Comparison of ENCODE assay signal across 8 cellular contexts in the genomic region with DNA sequence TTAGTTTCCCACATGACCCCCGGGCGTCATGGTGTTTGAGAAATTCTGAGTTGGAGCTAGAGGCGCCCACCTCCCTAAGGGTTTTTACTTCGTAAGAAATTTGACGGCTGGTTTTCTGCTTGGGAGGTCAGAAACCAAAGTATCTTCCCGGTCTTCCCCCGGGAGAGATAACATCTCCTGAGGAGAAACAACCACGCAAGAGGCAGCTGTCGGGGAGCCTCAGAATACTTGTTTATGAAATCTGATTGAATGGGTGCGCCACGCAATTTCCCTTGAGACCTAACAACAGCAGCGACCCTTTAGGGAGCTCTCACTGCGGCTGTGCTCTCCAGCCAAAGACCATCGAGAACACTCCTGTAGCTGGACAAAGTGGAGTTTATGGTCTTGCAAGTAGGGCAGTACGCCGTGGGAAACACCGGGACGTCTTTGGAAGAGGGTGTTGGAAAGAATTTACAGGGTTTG. TPM values are rescaled to one million over a fixed set of nuclear protein-coding genes. Genes with fewer than 3 reads are reported as not detected.
A peak's percentile ranks its signal among the peaks of the same experiment; 100 is the strongest.
DNase-seq lines count a peak whose midpoint lies in the region; ATAC-seq lines count a peak whose summit lies in the region.

No MANE protein-coding gene starts in this region.

- DNase-seq in SK-MEL-5 (ENCODE audit: low read depth, low spot score): peak; percentile 55
- DNase-seq in ureter (ENCODE audit: low spot score): peak; percentile 48

- 12% methylated on average over 18 of the region's 18 CpGs for WGBS in ectodermal cell, 2 experiments
- WGBS in mesodermal cell (ENCODE audit: insufficient coverage in 2 of 2), 2 experiments: 5 to 19% methylated on average over 11 to 15 of the region's 18 CpGs

- in situ Hi-C loops in SK-MEL-5 (cut with HindIII; ENCODE audit: low pct_unique_long_range_greater_than_20kb, low sequenced_read_pairs): no loop called here

- peaks cover 8% of the 10 kb centered on the region; the same call in 1 of the 2 replicates for H3K4me1 ChIP-seq in ES-I3 (ENCODE audit: insufficient read depth, low read length)
- peaks cover 6% of the 10 kb centered on the region for H3K4me1 ChIP-seq in ectodermal cell (ENCODE audit: control insufficient read depth, insufficient read depth, low read length)
- peaks cover 5% of the 10 kb centered on the region for H3K4me1 ChIP-seq in mesodermal cell (ENCODE audit: control insufficient read depth, insufficient read depth, low read length, poor library complexity, severe bottlenecking)

- no peaks in the 10 kb centered on the region for H3K27me3 ChIP-seq in ectodermal cell (ENCODE audit: control insufficient read depth, insufficient read depth, low read length, poor library complexity, severe bottlenecking)

- H3K27ac ChIP-seq in ectodermal cell (ENCODE audit: insufficient read depth, low read depth, low read length, poor library complexity, severe bottlenecking) (no peak overlapping the region), mesodermal cell (ENCODE audit: low read depth, low read length, severe bottlenecking) (peak overlapping the region; percentile 99)

- H3K4me3 ChIP-seq in ectodermal cell (ENCODE audit: insufficient read depth, low read depth, low read length) (peak overlapping the region; percentile 89), mesodermal cell (ENCODE audit: extremely low read depth, insufficient read depth, low read length, poor library complexity, severe bottlenecking) (peak overlapping the region; percentile 99)

- H3K9ac ChIP-seq in ES-I3 (ENCODE audit: low read depth, low read length): peak overlapping the region; percentile 100

- no peaks in the 10 kb centered on the region for H3K9me3 ChIP-seq in ES-I3 (ENCODE audit: control insufficient read depth, insufficient read depth, low read length)
- no peaks in the 10 kb centered on the region for H3K9me3 ChIP-seq in ectodermal cell (ENCODE audit: control insufficient read depth, low read length)
- no peaks in the 10 kb centered on the region for H3K9me3 ChIP-seq in mesodermal cell (ENCODE audit: control insufficient read depth, low read length)

- H3K36me3 ChIP-seq in ES-I3 (ENCODE audit: insufficient read depth, low read length) (peaks cover 7% of the 10 kb centered on the region), ectodermal cell (ENCODE audit: control insufficient read depth, insufficient read depth, low read length) (peaks cover 4% of the 10 kb centered on the region), mesodermal cell (ENCODE audit: control insufficient read depth, insufficient read depth, low read length) (peaks cover 30% of the 10 kb centered on the region)

- ATAC-seq in HG03280 (IDR thresholded peaks at IDR 0.05; ENCODE audit: unreplicated experiment) (peak; percentile 9), GM18520 (IDR thresholded peaks at IDR 0.05; ENCODE audit: unreplicated experiment) (no peak), GM18517 (IDR thresholded peaks at IDR 0.05; ENCODE audit: unreplicated experiment) (no peak)

RNA-seq across cellular contexts. Expression of gene EIF2S2, which starts 0.6 kb away (rescaled TPM):
- total RNA-seq in SK-MEL-5 (2014; rRNA removed; shearing (Covaris generic)): 198 and 226 TPM in 2 replicates
- polyA plus RNA-seq in SK-MEL-5 (2015; cell fraction: cytosol; rRNA removed): 122 and 132 TPM in 2 replicates
- polyA plus RNA-seq in SK-MEL-5 (2015; cell fraction: nucleus; rRNA removed): 50.8 and 54.1 TPM in 2 replicates
- 99.6 TPM for polyA plus RNA-seq in ectodermal cell (2013, experiment 1 of 4)
- polyA plus RNA-seq in ectodermal cell (2013, experiment 2 of 4): 99.4 TPM
- 85.7 TPM for polyA plus RNA-seq in ectodermal cell (2013, experiment 3 of 4)
- polyA plus RNA-seq in ectodermal cell (2013, experiment 4 of 4): 98.5 TPM
- 160 TPM for polyA plus RNA-seq in mesodermal cell (2013, experiment 1 of 2)
- 181 TPM for polyA plus RNA-seq in mesodermal cell (2013, experiment 2 of 2)
- 65.3 TPM for total RNA-seq in ureter
